In the genomic region with DNA sequence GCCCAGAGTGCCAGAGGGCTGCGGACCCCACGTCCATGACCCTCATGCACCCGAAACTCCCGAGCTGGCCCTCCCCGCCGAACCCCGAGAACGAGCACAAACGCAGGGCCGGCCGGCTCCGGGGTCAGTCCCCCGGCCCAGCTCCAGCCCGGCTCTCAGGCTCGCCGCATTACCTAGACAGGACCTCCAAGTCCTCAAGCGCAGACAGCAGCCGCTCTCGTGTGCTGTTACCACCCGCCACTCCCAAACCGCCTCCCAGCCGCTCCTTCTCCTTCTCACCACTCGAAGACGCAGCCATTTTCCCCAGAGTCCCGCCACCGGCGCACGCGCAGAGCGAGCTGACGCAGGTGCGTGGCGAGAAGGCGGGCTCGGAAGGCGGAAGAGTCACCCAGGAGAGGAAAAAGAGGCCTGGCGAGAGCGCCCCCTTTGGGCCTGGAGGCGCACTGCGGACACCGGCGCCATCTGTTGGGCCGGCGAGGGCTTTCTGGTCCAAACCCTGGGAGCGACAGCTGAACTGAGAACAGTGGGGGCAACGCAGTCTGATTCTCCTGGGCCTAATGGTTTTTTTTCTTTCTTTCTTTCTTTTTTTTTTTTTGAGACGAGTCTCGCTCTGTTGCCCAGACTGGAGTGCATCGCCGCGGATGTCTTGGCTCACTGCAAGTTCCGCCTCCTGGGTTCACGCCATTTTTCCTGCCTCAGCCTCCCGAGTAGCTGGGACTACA, we compare ENCODE assay signal across 8 cellular contexts. TPM values are rescaled to one million over a fixed set of nuclear protein-coding genes. Genes with fewer than 3 reads are reported as not detected.
DNase-seq lines count a peak whose midpoint lies in the region; ATAC-seq and TF ChIP-seq lines count a peak whose summit lies in the region.

A gene with protein sequence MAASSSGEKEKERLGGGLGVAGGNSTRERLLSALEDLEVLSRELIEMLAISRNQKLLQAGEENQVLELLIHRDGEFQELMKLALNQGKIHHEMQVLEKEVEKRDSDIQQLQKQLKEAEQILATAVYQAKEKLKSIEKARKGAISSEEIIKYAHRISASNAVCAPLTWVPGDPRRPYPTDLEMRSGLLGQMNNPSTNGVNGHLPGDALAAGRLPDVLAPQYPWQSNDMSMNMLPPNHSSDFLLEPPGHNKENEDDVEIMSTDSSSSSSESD (minus strand): TSS at position 324 of the 722 bp plus-strand sequence. CDS start 26 bp downstream, at position 298.

- peak; percentile 58 for DNase-seq in DMS53 treated with DMSO at 0.1 percent for 48 hours (lab: John Stamatoyannopoulos, UW; ENCODE audit: unreplicated experiment)
- DNase-seq in OCI-M2 (lab: John Stamatoyannopoulos, UW; ENCODE audit: unreplicated experiment), result peak; percentile 87
- DNase-seq in activated T-cell treated with anti-CD3 and anti-CD28 coated beads for 48 hours (ENCODE audit: low read depth), result peak; percentile 97
- peak; percentile 33 for DNase-seq in epithelial cell of proximal tubule (ENCODE audit: low read depth)
- DNase-seq in mucosa of gallbladder (ENCODE audit: low spot score), result peak; percentile 95
- peak; percentile 88 to 94 for DNase-seq in stimulated activated CD8-positive, alpha-beta memory T cell treated with anti-CD3 and anti-CD28 coated beads, Interleukin-4, amount 100 ng/mL, for 4 hours (ENCODE audit: low read depth in 2 of 2, low spot score in 1 of 2)

- peak; percentile 25; the same call in 1 of the 2 replicates for TF ChIP-seq EP300 in Ishikawa (IDR thresholded peaks at IDR 0.05; ENCODE audit: borderline replicate concordance)

- peak within 1 kb of the TSS; percentile 86 for H3K4me3 ChIP-seq in epithelial cell of proximal tubule (ENCODE audit: low read depth, low read length)

- peak; percentile 91 for ATAC-seq in GM21576 (IDR thresholded peaks at IDR 0.05; ENCODE audit: unreplicated experiment)

- peak; percentile 99 for TF ChIP-seq CTCF in epithelial cell of proximal tubule (conservative IDR thresholded peaks at IDR 0.05; ENCODE audit: low read depth, low read length)

- TF ChIP-seq RAD21 in Ishikawa (IDR thresholded peaks at IDR 0.05; ENCODE audit: low read depth), result peak; percentile 30; the same call in 1 of the 2 replicates

TF ChIP-seq in Ishikawa, 13 proteins besides CTCF, POLR2A, EP300 and RAD21:
- TF ChIP-seq ZBTB7A (IDR thresholded peaks at IDR 0.05; ENCODE audit: low read depth), result no peak
- peak; percentile 97 for TF ChIP-seq YY1 (IDR thresholded peaks at IDR 0.05; ENCODE audit: low read depth)
- peak; percentile 34; the same call in 1 of the 2 replicates for TF ChIP-seq EGR1 (IDR thresholded peaks at IDR 0.05)
- peak; percentile 34; the same call in 1 of the 2 replicates for TF ChIP-seq NFIC (IDR thresholded peaks at IDR 0.05)
- TF ChIP-seq, protein P1, sequence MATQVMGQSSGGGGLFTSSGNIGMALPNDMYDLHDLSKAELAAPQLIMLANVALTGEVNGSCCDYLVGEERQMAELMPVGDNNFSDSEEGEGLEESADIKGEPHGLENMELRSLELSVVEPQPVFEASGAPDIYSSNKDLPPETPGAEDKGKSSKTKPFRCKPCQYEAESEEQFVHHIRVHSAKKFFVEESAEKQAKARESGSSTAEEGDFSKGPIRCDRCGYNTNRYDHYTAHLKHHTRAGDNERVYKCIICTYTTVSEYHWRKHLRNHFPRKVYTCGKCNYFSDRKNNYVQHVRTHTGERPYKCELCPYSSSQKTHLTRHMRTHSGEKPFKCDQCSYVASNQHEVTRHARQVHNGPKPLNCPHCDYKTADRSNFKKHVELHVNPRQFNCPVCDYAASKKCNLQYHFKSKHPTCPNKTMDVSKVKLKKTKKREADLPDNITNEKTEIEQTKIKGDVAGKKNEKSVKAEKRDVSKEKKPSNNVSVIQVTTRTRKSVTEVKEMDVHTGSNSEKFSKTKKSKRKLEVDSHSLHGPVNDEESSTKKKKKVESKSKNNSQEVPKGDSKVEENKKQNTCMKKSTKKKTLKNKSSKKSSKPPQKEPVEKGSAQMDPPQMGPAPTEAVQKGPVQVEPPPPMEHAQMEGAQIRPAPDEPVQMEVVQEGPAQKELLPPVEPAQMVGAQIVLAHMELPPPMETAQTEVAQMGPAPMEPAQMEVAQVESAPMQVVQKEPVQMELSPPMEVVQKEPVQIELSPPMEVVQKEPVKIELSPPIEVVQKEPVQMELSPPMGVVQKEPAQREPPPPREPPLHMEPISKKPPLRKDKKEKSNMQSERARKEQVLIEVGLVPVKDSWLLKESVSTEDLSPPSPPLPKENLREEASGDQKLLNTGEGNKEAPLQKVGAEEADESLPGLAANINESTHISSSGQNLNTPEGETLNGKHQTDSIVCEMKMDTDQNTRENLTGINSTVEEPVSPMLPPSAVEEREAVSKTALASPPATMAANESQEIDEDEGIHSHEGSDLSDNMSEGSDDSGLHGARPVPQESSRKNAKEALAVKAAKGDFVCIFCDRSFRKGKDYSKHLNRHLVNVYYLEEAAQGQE (IDR thresholded peaks at IDR 0.05; ENCODE audit: low read depth), result no peak
- peak; percentile 98 for TF ChIP-seq TAF1 (IDR thresholded peaks at IDR 0.05; ENCODE audit: low read depth)
- TF ChIP-seq TCF12 (IDR thresholded peaks at IDR 0.05; ENCODE audit: low read depth), result peak; percentile 70
- TF ChIP-seq, protein P2, sequence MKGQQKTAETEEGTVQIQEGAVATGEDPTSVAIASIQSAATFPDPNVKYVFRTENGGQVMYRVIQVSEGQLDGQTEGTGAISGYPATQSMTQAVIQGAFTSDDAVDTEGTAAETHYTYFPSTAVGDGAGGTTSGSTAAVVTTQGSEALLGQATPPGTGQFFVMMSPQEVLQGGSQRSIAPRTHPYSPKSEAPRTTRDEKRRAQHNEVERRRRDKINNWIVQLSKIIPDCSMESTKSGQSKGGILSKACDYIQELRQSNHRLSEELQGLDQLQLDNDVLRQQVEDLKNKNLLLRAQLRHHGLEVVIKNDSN (IDR thresholded peaks at IDR 0.05), result 0 out of 2 replicates have a peak, but pooled peaks have one; percentile 9
- TF ChIP-seq, protein P3, sequence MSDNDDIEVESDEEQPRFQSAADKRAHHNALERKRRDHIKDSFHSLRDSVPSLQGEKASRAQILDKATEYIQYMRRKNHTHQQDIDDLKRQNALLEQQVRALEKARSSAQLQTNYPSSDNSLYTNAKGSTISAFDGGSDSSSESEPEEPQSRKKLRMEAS (IDR thresholded peaks at IDR 0.05), result peak; percentile 84
- TF ChIP-seq TEAD4 (IDR thresholded peaks at IDR 0.05), result peak; percentile 62; the same call in 1 of the 2 replicates
- no peak; the same call in 1 of the 2 replicates for TF ChIP-seq FOXM1 (IDR thresholded peaks at IDR 0.05; ENCODE audit: borderline replicate concordance, low read depth)
- peak; percentile 66 for TF ChIP-seq CREB1 (IDR thresholded peaks at IDR 0.05; ENCODE audit: low read depth)
- TF ChIP-seq CEBPB (IDR thresholded peaks at IDR 0.05), result no peak

RNA-seq across cellular contexts. Expression of the gene that starts here (rescaled TPM):
- total RNA-seq in epithelial cell of proximal tubule (28.1 and 30.0 TPM in 2 replicates), mucosa of gallbladder (36.5 TPM)

Comparison
In these comparisons a context has a peak if more than half of its experiments do, and no peak if none do; other contexts are left out.
1. Peak in every context shown above with its lines: DNase-seq, ATAC-seq and H3K4me3 ChIP-seq.
2. DNase-seq: peak in every context shown above with its lines; median percentile 97 in activated T-cell treated with anti-CD3 and anti-CD28 coated beads for 48 hours; 95 in mucosa of gallbladder; 91 in stimulated activated CD8-positive, alpha-beta memory T cell treated with anti-CD3 and anti-CD28 coated beads, Interleukin-4, amount 100 ng/mL, for 4 hours; 87 in OCI-M2; 58 in DMS53 treated with DMSO at 0.1 percent for 48 hours; 33 in epithelial cell of proximal tubule.